ENCODE assay signal across 34 cellular contexts in the genomic region with DNA sequence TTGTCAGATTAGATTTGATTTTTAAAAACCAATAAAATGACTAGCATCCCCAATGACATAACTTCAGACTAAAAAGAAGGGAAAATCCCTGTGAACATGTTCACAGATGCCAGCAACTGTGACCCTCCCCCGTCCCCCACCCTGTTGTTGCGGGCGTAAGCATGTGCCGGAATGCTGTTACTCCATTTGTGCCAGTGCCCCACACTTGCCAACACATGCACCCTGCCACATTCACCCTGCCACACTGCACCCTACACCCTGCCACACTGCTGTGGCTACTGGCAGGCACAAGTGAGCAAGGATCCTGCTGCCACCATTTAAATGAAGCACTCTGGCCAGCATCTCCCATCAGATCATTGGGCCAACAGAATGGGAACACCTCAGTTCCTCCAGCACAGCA.
"Had no signal": no experiment of that assay in that cellular context is flagged by ENCODE, and none has a peak within 500 bp of the region (broad histone marks: within the 10 kb centered on the region; RNA-seq: fewer than 3 reads in every experiment).

No MANE protein-coding gene starts in this region.

- H3K9me3 ChIP-seq: MG63 had no signal

- H3K9ac ChIP-seq: KMS-11 had no signal

- H3K27me3 ChIP-seq: MG63 had no signal

- H3K36me3 ChIP-seq: MG63 had no signal

- H3K27ac ChIP-seq: KMS-11 had no signal

- H3K4me3 ChIP-seq: MG63 had no signal

- DNase-seq: Karpas-422, Kasumi-1, MG63, MM.1S, MV-4-11, NCI-H1048, NCI-H1092, NCI-H1092 treated with DMSO at 0.1 percent for 48 hours, NCI-H1105, NCI-H1105 treated with DMSO at 0.1 percent for 48 hours, NCI-H1417, NCI-H1417 treated with DMSO at 0.1 percent for 48 hours, NCI-H1436, NCI-H1436 treated with DMSO at 0.1 percent for 48 hours, NCI-H146, NCI-H1694, NCI-H1694 treated with DMSO at 0.1 percent for 48 hours, NCI-H187, NCI-H187 treated with DMSO at 0.1 percent for 48 hours, NCI-H1930, NCI-H2029, NCI-H2029 treated with DMSO at 0.1 percent for 48 hours, NCI-H2081, NCI-H2081 treated with DMSO at 0.1 percent for 48 hours, NCI-H2107, NCI-H2171, NCI-H2227 treated with DMSO at 0.1 percent for 48 hours, NCI-H226, NCI-H345, NCI-H446, NCI-H446 treated with DMSO at 0.1 percent for 48 hours, NCI-H510A, NCI-H510A treated with DMSO at 0.1 percent for 48 hours had no signal

- H3K4me2 ChIP-seq: KMS-11 had no signal
